In the genomic region with DNA sequence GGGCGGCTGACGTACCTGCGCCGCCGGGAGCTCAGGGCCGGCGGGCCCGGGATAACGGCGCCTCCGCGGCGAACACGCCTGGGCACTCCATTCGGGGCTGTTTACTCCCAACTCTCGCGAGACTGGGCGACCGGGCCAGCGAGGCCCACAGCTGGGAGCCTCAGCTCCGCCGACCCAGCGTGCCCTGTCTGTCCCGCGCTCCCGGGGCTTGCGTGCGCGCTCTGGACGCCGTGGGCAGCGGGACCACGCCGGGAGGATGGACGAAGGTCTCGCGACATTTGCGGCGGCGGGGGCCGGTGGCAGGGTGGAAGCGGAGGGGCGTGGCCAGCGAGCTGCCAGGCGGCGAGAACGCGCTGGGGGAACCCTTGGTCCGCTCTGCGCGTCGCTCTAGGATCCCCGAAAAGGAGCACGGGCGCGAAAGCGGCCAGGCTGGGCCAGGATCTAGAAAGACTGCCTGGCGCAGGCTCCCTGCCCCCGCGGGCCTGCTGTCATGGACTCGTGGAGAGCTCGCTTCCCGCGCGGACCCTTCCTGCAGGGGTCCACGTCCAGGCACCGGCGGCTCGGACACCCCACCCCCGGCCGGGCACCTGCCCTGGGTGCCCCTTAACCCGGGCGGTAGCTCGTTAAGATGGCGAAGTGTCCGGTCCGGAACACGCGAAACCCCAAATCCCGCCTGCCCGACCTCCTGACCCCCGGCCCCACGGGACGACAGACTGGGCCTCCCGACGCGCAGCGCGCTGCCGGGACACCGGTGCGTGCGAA, we compare ENCODE assay signal across 8 cellular contexts. TPM values are rescaled to one million over a fixed set of nuclear protein-coding genes. Genes with fewer than 3 reads are reported as not detected.
DNase-seq lines count a peak whose midpoint lies in the region; ATAC-seq and TF ChIP-seq lines count a peak whose summit lies in the region.

A gene (minus strand): TSS at position 223 of the 762 bp plus-strand sequence. CDS start 15,159 bp downstream, outside the sequence.

- ATAC-seq in GM19397 (IDR thresholded peaks at IDR 0.05; ENCODE audit: unreplicated experiment) (peak; percentile 94), HG03571 (IDR thresholded peaks at IDR 0.05; ENCODE audit: unreplicated experiment) (peak; percentile 86), right lobe of liver (peak; percentile 98 to 99 (median 98))

- TF ChIP-seq CTCF in CD14-positive monocyte (IDR thresholded peaks at IDR 0.05): no peak
- no peak for TF ChIP-seq CTCF in right lobe of liver (IDR thresholded peaks at IDR 0.05)

- no peaks in the 10 kb centered on the region for H3K27me3 ChIP-seq in right lobe of liver

- H3K27ac Mint-ChIP-seq in CD14-positive monocyte: peak within 1 kb of the TSS; percentile 87 to 96 (median 93)

- peak; percentile 69 for TF ChIP-seq POLR2A in right lobe of liver (IDR thresholded peaks at IDR 0.05)

- peaks cover 0 to 15% (median 0%) of the 10 kb centered on the region in 4 donors for H3K4me1 ChIP-seq in right lobe of liver

- H3K9me3 ChIP-seq in right lobe of liver: no peaks in the 10 kb centered on the region

- peak within 1 kb of the TSS; percentile 82 to 90 (median 84) for H3K27ac ChIP-seq in right lobe of liver

- intact Hi-C loops in CD14-positive monocyte (cut with micrococcal nuclease) (loop anchor here in 1 of 2 donors (2.0 to 5.0 kb wide), 2 partner anchors 18 to 35 kb away; no protein-coding TSS in a partner anchor), right lobe of liver (cut with DNase I) (no loop called here)

- H3K27me3 Mint-ChIP-seq in CD14-positive monocyte (ENCODE audit: low read depth in 3 of 3): peaks cover 0 to 6% (median 0%) of the 10 kb centered on the region in 3 donors

- H3K36me3 ChIP-seq in right lobe of liver: no peaks in the 10 kb centered on the region

- H3K9me3 Mint-ChIP-seq in CD14-positive monocyte: peaks cover 0 to 1% (median 0%) of the 10 kb centered on the region in 7 donors

- WGBS in right lobe of liver (ENCODE audit: insufficient coverage, low coverage, low lambda C conversion rate, missing lambda C conversion rate): under 1% methylated on average over 14 of the region's 93 CpGs

- H3K36me3 Mint-ChIP-seq in CD14-positive monocyte: peaks cover 3 to 4% of the 10 kb centered on the region in 2 donors

- H3K4me3 Mint-ChIP-seq in CD14-positive monocyte: peak within 1 kb of the TSS; percentile 86 to 92

- peaks cover 29% of the 10 kb centered on the region for H3K4me1 Mint-ChIP-seq in CD14-positive monocyte

- DNase-seq in CD14-positive monocyte (ENCODE audit: low spot score) (peak; percentile 97), NCI-H774 (lab: John Stamatoyannopoulos, UW) (peak; percentile 89), dermis microvascular lymphatic vessel endothelial cell (ENCODE audit: low read depth in 2 of 2) (peak; percentile 93 to 98), right lobe of liver (peak; percentile 99)
- DNase-seq in activated CD4-positive, alpha-beta T cell treated with anti-CD3 and anti-CD28 coated beads, Interleukin-2, amount 50 U/mL, for 48 hours: peak; percentile 97 to 98
- DNase-seq in stimulated activated CD4-positive, alpha-beta T cell treated with anti-CD3 and anti-CD28 coated beads, Interleukin-4, amount 100 ng/mL, for 4 hours: peak; percentile 97 to 99

- peak within 1 kb of the TSS; percentile 78 to 98 (median 96) for H3K4me3 ChIP-seq in right lobe of liver

RNA-seq across cellular contexts. Expression of the gene that starts here (rescaled TPM):
- 10 to 100 TPM; 26.4 to 28.0 TPM for polyA plus RNA-seq in CD14-positive monocyte
- total RNA-seq in dermis microvascular lymphatic vessel endothelial cell (78.9 and 102 TPM in 2 replicates), right lobe of liver (10 to 100 TPM; 34.5 to 45.6 (median 40.1) TPM)

Comparison
In these comparisons a context has a peak if more than half of its experiments do, and no peak if none do; other contexts are left out.
1. Peak in every context shown above with its lines: DNase-seq, ATAC-seq, H3K4me3 ChIP-seq and H3K27ac ChIP-seq.